ENCODE assay signal across 16 cellular contexts in genomic region chr16:13122074-13122473, GRCh38.
DNase-seq lines count a peak whose midpoint lies in the region.
"Had no signal": no experiment of that assay in that cellular context is flagged by ENCODE, and none has a peak within 500 bp of the region (broad histone marks: within the 10 kb centered on the region; RNA-seq: fewer than 3 reads in every experiment).

No MANE protein-coding gene starts in this region.

- no peaks in the 10 kb centered on the region for H3K79me1 ChIP-seq in trophoblast cell (ENCODE audit: low read length)

- H3K36me3 ChIP-seq in HUES48 (ENCODE audit: control insufficient read depth, insufficient read depth, low read length) (no peaks in the 10 kb centered on the region), trophoblast cell (ENCODE audit: control insufficient read depth in 1 of 2, insufficient read depth in 2 of 2, low read length in 2 of 2) (no peaks in the 10 kb centered on the region)
- H3K36me3 ChIP-seq: BLaER1 treated with 17β-estradiol and CSF1 and Interleukin-3, amounts not matched to agents 10 nM and 100 nM; HAP-1 had no signal

- no peak overlapping the region for H3K23ac ChIP-seq in trophoblast cell (ENCODE audit: low read length)

- H2AK5ac ChIP-seq in trophoblast cell (ENCODE audit: low read length): no peak overlapping the region

- no peaks in the 10 kb centered on the region for H3K79me2 ChIP-seq in trophoblast cell (ENCODE audit: control insufficient read depth, insufficient read depth, low read length, poor library complexity)

- no peak overlapping the region for H3K18ac ChIP-seq in trophoblast cell (ENCODE audit: low read length)

- H2AFZ ChIP-seq in trophoblast cell (ENCODE audit: insufficient read depth, low read length, poor library complexity): no peak overlapping the region

- H2BK12ac ChIP-seq in trophoblast cell (ENCODE audit: low read length): no peak overlapping the region

- H3K4me2 ChIP-seq in trophoblast cell (ENCODE audit: low read length): no peak overlapping the region
- H3K4me2 ChIP-seq: BLaER1 treated with 17β-estradiol and CSF1 and Interleukin-3, amounts not matched to agents 10 nM and 100 nM had no signal

- H3K4me1 ChIP-seq in HUES48 (ENCODE audit: control insufficient read depth, insufficient read depth, low read length): peaks cover 25% of the 10 kb centered on the region
- peaks cover 0 to 4% of the 10 kb centered on the region in 2 experiments for H3K4me1 ChIP-seq in trophoblast cell (ENCODE audit: control insufficient read depth in 1 of 2, insufficient read depth in 2 of 2, low read length in 2 of 2)
- H3K4me1 ChIP-seq: BLaER1 treated with 17β-estradiol and CSF1 and Interleukin-3, amounts not matched to agents 10 nM and 100 nM; HAP-1 had no signal

- H3K27ac ChIP-seq in HUES48 (ENCODE audit: low read depth, low read length) (peak overlapping the region; percentile 3), trophoblast cell (ENCODE audit: low read depth, low read length) (peak overlapping the region; percentile 4)
- H3K27ac ChIP-seq: BLaER1 treated with 17β-estradiol and CSF1 and Interleukin-3, amounts not matched to agents 10 nM and 100 nM; HL-60 had no signal

- no peak overlapping the region for H4K12ac ChIP-seq in trophoblast cell (ENCODE audit: low read depth, low read length)

- WGBS in trophoblast cell (ENCODE audit: extremely low coverage, insufficient coverage, insufficient read length): no CpG with 5 or more reads among the region's 4 CpGs

- no peak overlapping the region for H4K8ac ChIP-seq in trophoblast cell (ENCODE audit: low read depth, low read length)

- no peak overlapping the region for H3K14ac ChIP-seq in trophoblast cell (ENCODE audit: low read length)

- DNase-seq in ELF-1 (ENCODE audit: low read depth, low spot score) (peak; percentile 55), islet precursor cell (peak; percentile 59), trophoblast cell (no peak), NCI-H1694 treated with DMSO at 0.1 percent for 48 hours (lab: John Stamatoyannopoulos, UW) (no peak)
- no peak for DNase-seq in activated CD4-positive, alpha-beta T cell treated with anti-CD3 and anti-CD28 coated beads, Interleukin-2, amount 50 U/mL, for 4 hours
- no peak for DNase-seq in activated CD4-positive, alpha-beta T cell treated with anti-CD3 and anti-CD28 coated beads for 1 hour
- DNase-seq: 8988T; Calu3; CD8-positive, alpha-beta T cell; DMS79 treated with DMSO at 0.1 percent for 48 hours; IMR-90 had no signal

- no peak overlapping the region for H4K91ac ChIP-seq in trophoblast cell (ENCODE audit: low read depth, low read length)

- H2BK5ac ChIP-seq in trophoblast cell (ENCODE audit: low read depth, low read length, poor library complexity): no peak overlapping the region

- no peak overlapping the region for H3K9ac ChIP-seq in HUES48 (ENCODE audit: low read depth, low read length)
- no peak overlapping the region for H3K9ac ChIP-seq in trophoblast cell (ENCODE audit: low read length)
- H3K9ac ChIP-seq: BLaER1 treated with 17β-estradiol and CSF1 and Interleukin-3, amounts not matched to agents 10 nM and 100 nM had no signal

- H3K4ac ChIP-seq in trophoblast cell (ENCODE audit: low read depth, low read length): no peak overlapping the region

- H3K4me3 ChIP-seq in HUES48 (ENCODE audit: low read depth, low read length): no peak overlapping the region
- no peak overlapping the region for H3K4me3 ChIP-seq in trophoblast cell (ENCODE audit: low read depth, low read length)
- H3K4me3 ChIP-seq: BLaER1 treated with 17β-estradiol and CSF1 and Interleukin-3, amounts not matched to agents 10 nM and 100 nM; GM12878; HAP-1 had no signal

- no peaks in the 10 kb centered on the region for H3K27me3 ChIP-seq in HUES48 (ENCODE audit: control insufficient read depth, insufficient read depth, low read length)
- no peaks in the 10 kb centered on the region for H3K27me3 ChIP-seq in trophoblast cell (ENCODE audit: insufficient read depth, low read length)
- H3K27me3 ChIP-seq: BLaER1 treated with 17β-estradiol and CSF1 and Interleukin-3, amounts not matched to agents 10 nM and 100 nM had no signal

- H3K9me3 ChIP-seq in HUES48 (ENCODE audit: control insufficient read depth, insufficient read depth, low read length) (peaks cover 7% of the 10 kb centered on the region), trophoblast cell (ENCODE audit: insufficient read depth, low read depth, low read length) (no peaks in the 10 kb centered on the region)
- H3K9me3 ChIP-seq: HAP-1 had no signal

- no peak overlapping the region for H2BK120ac ChIP-seq in trophoblast cell (ENCODE audit: insufficient read depth, low read length, poor library complexity)

Comparison
In these comparisons a context has a peak if more than half of its experiments do, and no peak if none do; other contexts are left out.
1. DNase-seq: peak in ELF-1 (single experiment) and islet precursor cell (single experiment); none in trophoblast cell (0 of 2), NCI-H1694 treated with DMSO at 0.1 percent for 48 hours (single experiment), activated CD4-positive, alpha-beta T cell treated with anti-CD3 and anti-CD28 coated beads, Interleukin-2, amount 50 U/mL, for 4 hours (0 of 2) and activated CD4-positive, alpha-beta T cell treated with anti-CD3 and anti-CD28 coated beads for 1 hour (single experiment).